ENCODE assay signal across 9 cellular contexts in the genomic region with DNA sequence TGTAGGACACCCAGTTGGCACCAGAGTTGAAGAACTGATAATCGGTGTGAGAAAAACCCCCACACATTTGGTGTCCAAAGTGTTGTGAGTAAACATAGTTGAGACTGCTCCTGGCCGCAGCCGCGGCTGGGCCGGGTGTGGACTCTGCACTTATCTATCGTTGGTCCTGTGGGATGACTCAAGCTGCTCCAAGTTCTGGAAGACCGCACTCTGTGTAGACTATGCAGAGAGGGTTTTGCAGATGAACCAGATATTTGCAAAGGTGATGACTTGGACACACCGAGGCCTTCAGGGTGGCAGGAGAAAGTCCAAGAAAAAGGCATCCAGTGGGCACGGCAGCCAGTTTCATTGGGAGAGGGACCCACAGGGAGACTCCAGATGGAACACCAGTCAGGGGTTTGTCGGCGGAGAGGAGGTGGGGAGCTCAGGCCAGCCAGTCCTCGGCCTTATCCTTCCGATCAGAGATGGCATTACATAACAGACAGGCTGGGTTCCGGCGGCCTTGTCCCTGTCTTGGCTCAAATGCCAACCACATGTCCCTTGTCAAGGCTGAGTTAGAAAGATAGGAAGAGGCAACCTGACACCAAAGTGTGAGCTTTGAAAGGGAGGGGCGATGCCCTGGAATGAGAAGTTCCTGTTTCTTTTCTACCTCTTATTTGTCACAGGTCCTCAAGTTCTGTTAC. TPM values are rescaled to one million over a fixed set of nuclear protein-coding genes. Genes with fewer than 3 reads are reported as not detected.
DNase-seq lines count a peak whose midpoint lies in the region; ATAC-seq, FAIRE-seq and TF ChIP-seq lines count a peak whose summit lies in the region.
"Had no signal": no experiment of that assay in that cellular context is flagged by ENCODE, and none has a peak within 500 bp of the region (broad histone marks: within the 10 kb centered on the region; RNA-seq: fewer than 3 reads in every experiment).

No MANE protein-coding gene starts in this region.

- no peak for TF ChIP-seq POLR2A in A549 (IDR thresholded peaks at IDR 0.05; ENCODE audit: low read length)

- ATAC-seq in A549, result peak; percentile 89 to 95
- no peak for ATAC-seq in HG02938 (IDR thresholded peaks at IDR 0.05; ENCODE audit: unreplicated experiment)
- ATAC-seq in GM19023 (IDR thresholded peaks at IDR 0.05; ENCODE audit: unreplicated experiment), result no peak

- in situ Hi-C loops in mammary epithelial cell (cut with MboI; ENCODE audit: low sequenced_read_pairs in 2 of 2), result loop anchor here (10.0 to 25.0 kb wide), 3 partner anchors 182 to 320 kb away; no protein-coding TSS in a partner anchor

- TF ChIP-seq EP300 in A549 (IDR thresholded peaks at IDR 0.05), result no peak

- no peaks in the 10 kb centered on the region for H4K20me1 ChIP-seq in mammary epithelial cell (ENCODE audit: insufficient read depth, low read length)

- no peaks in the 10 kb centered on the region for H3K9me3 ChIP-seq in A549
- H3K9me3 ChIP-seq in mammary epithelial cell (replicated peaks; ENCODE audit: insufficient read depth, low read length), result no peaks in the 10 kb centered on the region
- H3K9me3 ChIP-seq in mesodermal cell (ENCODE audit: control insufficient read depth, low read length), result no peaks in the 10 kb centered on the region

- intact Hi-C loops in mammary epithelial cell (cut with micrococcal nuclease), result loop anchor here (1.0 to 5.0 kb wide), 15 partner anchors 20 to 650 kb away; a partner anchor contains a TSS

- TF ChIP-seq CTCF in A549 (IDR thresholded peaks at IDR 0.05) (no peak), mammary epithelial cell (conservative IDR thresholded peaks at IDR 0.05 in 1 of 2, IDR thresholded peaks at IDR 0.05 in 1 of 2; ENCODE audit: extremely low read depth in 1 of 2, insufficient read depth in 1 of 2, low read depth in 1 of 2, low read length in 2 of 2) (no peak)

- H3K27ac ChIP-seq in A549 (peak overlapping the region; percentile 60 to 86), mammary epithelial cell (ENCODE audit: insufficient read depth, low read depth, low read length) (peak overlapping the region; percentile 89), mesodermal cell (ENCODE audit: low read depth, low read length, severe bottlenecking) (peak overlapping the region; percentile 16)

- DNase-seq in A549 (ENCODE audit: low read depth in 1 of 2, low spot score in 1 of 2) (no peak), KG1 (lab: John Stamatoyannopoulos, UW) (peak; percentile 49), mammary epithelial cell (peak; percentile 75), NCI-H1092 (lab: John Stamatoyannopoulos, UW) (no peak)
- DNase-seq in activated CD4-positive, alpha-beta T cell treated with anti-CD3 and anti-CD28 coated beads, Interleukin-2, amount 50 U/mL, for 48 hours, result no peak

- H3K36me3 ChIP-seq in mammary epithelial cell (ENCODE audit: insufficient read depth, low read length) (no peaks in the 10 kb centered on the region), mesodermal cell (ENCODE audit: control insufficient read depth, insufficient read depth, low read length) (no peaks in the 10 kb centered on the region)

- no TSS peak for BruUV-seq in mammary epithelial cell (replicated peaks; lab: Mats Ljungman, UMichigan)

- POLR2A ChIA-PET in A549 (lab: Yijun Ruan, JAX), result no interaction called here

- H3K79me2 ChIP-seq in mammary epithelial cell (ENCODE audit: insufficient read depth, low read length), result peaks cover 51% of the 10 kb centered on the region

- H3K4me2 ChIP-seq in A549 (peak overlapping the region; percentile 68), mammary epithelial cell (ENCODE audit: insufficient read depth, low read depth, low read length) (peak overlapping the region; percentile 91)

- H3K4me3 ChIP-seq in A549, result 0 out of 3 replicates have a peak overlapping the region, but pooled peaks have one; percentile 3
- H3K4me3 ChIP-seq in mammary epithelial cell (replicated peaks in 1 of 3; ENCODE audit: insufficient read depth in 1 of 3, low read depth in 2 of 3, low read length in 3 of 3), result no peak overlapping the region
- H3K4me3 ChIP-seq in mesodermal cell (ENCODE audit: extremely low read depth, insufficient read depth, low read length, poor library complexity, severe bottlenecking), result no peak overlapping the region

- no peak for FAIRE-seq in A549 (lab: Jason Lieb, UNC)

- H2AFZ ChIP-seq in mammary epithelial cell (ENCODE audit: low read depth, low read length), result peak overlapping the region; percentile 90

- dilution Hi-C loops in mammary epithelial cell (cut with HindIII; ENCODE audit: low sequenced_read_pairs), result loop anchor here (5.0 to 25.0 kb wide), 2 partner anchors 75 to 320 kb away; no protein-coding TSS in a partner anchor

- no peak for TF ChIP-seq RAD21 in A549 (conservative IDR thresholded peaks at IDR 0.05 in 1 of 2, IDR thresholded peaks at IDR 0.05 in 1 of 2)

- peak overlapping the region; percentile 58 for H3K9ac ChIP-seq in mammary epithelial cell (ENCODE audit: insufficient read depth, low read length)

- H3K4me1 ChIP-seq in A549 (peaks cover 34% of the 10 kb centered on the region), mammary epithelial cell (ENCODE audit: insufficient read depth, low read length) (peaks cover 54% of the 10 kb centered on the region), mesodermal cell (ENCODE audit: control insufficient read depth, insufficient read depth, low read length, poor library complexity, severe bottlenecking) (peaks cover 25% of the 10 kb centered on the region)

- CTCF ChIA-PET in A549 (lab: Yijun Ruan, JAX) (interaction anchor here (0.7 to 1.6 kb wide), 6 partner anchors 9 to 519 kb away, joined by 3 to 6 read pairs (median 3); no protein-coding TSS in a partner anchor), mammary epithelial cell (lab: Charles Lee; ENCODE audit: low non-redundant PET) (interaction anchor here (0.6 to 1.3 kb wide), 4 partner anchors 26 to 1009 kb away, joined by 3 to 9 read pairs (median 3); no protein-coding TSS in a partner anchor)

- no peaks in the 10 kb centered on the region for H3K27me3 ChIP-seq in mammary epithelial cell (ENCODE audit: insufficient read depth, low read length)
- H3K27me3 ChIP-seq: dorsolateral prefrontal cortex had no signal

- 30% methylated on average over 14 of the region's 16 CpGs for WGBS in A549 (ENCODE audit: missing lambda C conversion rate)
- 2% methylated on average over 15 of the region's 16 CpGs for WGBS in mammary epithelial cell (ENCODE audit: low coverage, missing lambda C conversion rate)
- WGBS in mesodermal cell (ENCODE audit: insufficient coverage in 2 of 2), 2 experiments, result 84 to 92% methylated on average over 13 to 14 of the region's 16 CpGs

TF ChIP-seq in A549, 52 proteins besides CTCF, POLR2A, EP300 and RAD21:
- peak; percentile 0; the same call in 1 of the 2 replicates for TF ChIP-seq FOSL2 (IDR thresholded peaks at IDR 0.05)
- no peak for TF ChIP-seq FOSL2 (CRISPR knock-in tag; IDR thresholded peaks at IDR 0.05)
- TF ChIP-seq FOSB (CRISPR knock-in tag; IDR thresholded peaks at IDR 0.05), result no peak

RNA-seq across cellular contexts. Expression of a gene that starts 21.1 kb away (rescaled TPM):
- polyA plus RNA-seq in A549 (2011; rRNA removed), result 13.5 and 17.4 TPM in 2 replicates
- 7.4 and 8.4 TPM in 2 replicates for polyA plus RNA-seq in A549 (2012; cell fraction: cytosol; rRNA removed)
- 11.6 and 13.8 TPM in 2 replicates for polyA plus RNA-seq in A549 (2012; cell fraction: nucleus; rRNA removed)
- 6.9 to 7.1 TPM (median 7.0 TPM) in 3 replicates for polyA plus RNA-seq in A549 (2017; fragmentation: RNase III; extraction: RNeasy Plus Mini Kit Qiagen cat#74134 plus additional on column Dnase treatment)
- polyA minus RNA-seq in A549 (2011; rRNA and poly(A)+ RNA removed), result 39.0 and 49.5 TPM in 2 replicates
- total RNA-seq in mammary epithelial cell, result 10 to 100 TPM; 29.1 to 36.7 TPM
- polyA plus RNA-seq in mammary epithelial cell, result 28.0 TPM
- 90.3 TPM for polyA minus RNA-seq in mammary epithelial cell
- 9.5 TPM for polyA plus RNA-seq in mesodermal cell (2013, experiment 1 of 2)
- polyA plus RNA-seq in mesodermal cell (2013, experiment 2 of 2), result 10.1 TPM

RNA-seq across cellular contexts. Expression of a gene that starts 53.6 kb away (rescaled TPM):
- 6.1 and 7.6 TPM in 2 replicates for polyA plus RNA-seq in A549 (2011; rRNA removed)
- 6.1 and 6.7 TPM in 2 replicates for polyA plus RNA-seq in A549 (2012; cell fraction: cytosol; rRNA removed)
- 19.3 and 27.6 TPM in 2 replicates for polyA plus RNA-seq in A549 (2012; cell fraction: nucleus; rRNA removed)
- 4.3 to 4.6 TPM (median 4.5 TPM) in 3 replicates for polyA plus RNA-seq in A549 (2017; fragmentation: RNase III; extraction: RNeasy Plus Mini Kit Qiagen cat#74134 plus additional on column Dnase treatment)
- polyA minus RNA-seq in A549 (2011; rRNA and poly(A)+ RNA removed), result 14.5 and 15.4 TPM in 2 replicates
- total RNA-seq in mammary epithelial cell, result 1 to 10 TPM; 7.2 to 8.1 TPM
- polyA plus RNA-seq in mammary epithelial cell, result 5.8 TPM
- polyA minus RNA-seq in mammary epithelial cell, result 29.5 TPM
- 7.1 TPM for polyA plus RNA-seq in mesodermal cell (2013, experiment 1 of 2)
- 4.8 TPM for polyA plus RNA-seq in mesodermal cell (2013, experiment 2 of 2)

Comparison
In these comparisons a context has a peak if more than half of its experiments do, and no peak if none do; other contexts are left out.
1. ATAC-seq: peak in A549 (2 of 2); none in HG02938 (single experiment) and GM19023 (single experiment).
2. DNase-seq: peak in KG1 (single experiment) and mammary epithelial cell (single experiment); none in A549 (0 of 2), NCI-H1092 (single experiment) and activated CD4-positive, alpha-beta T cell treated with anti-CD3 and anti-CD28 coated beads, Interleukin-2, amount 50 U/mL, for 48 hours (0 of 2).
3. H3K27ac ChIP-seq: peak in every context shown above with its lines; median percentile 89 in mammary epithelial cell; 73 in A549; 16 in mesodermal cell.